ENCODE assay signal across 13 cellular contexts in the genomic region with DNA sequence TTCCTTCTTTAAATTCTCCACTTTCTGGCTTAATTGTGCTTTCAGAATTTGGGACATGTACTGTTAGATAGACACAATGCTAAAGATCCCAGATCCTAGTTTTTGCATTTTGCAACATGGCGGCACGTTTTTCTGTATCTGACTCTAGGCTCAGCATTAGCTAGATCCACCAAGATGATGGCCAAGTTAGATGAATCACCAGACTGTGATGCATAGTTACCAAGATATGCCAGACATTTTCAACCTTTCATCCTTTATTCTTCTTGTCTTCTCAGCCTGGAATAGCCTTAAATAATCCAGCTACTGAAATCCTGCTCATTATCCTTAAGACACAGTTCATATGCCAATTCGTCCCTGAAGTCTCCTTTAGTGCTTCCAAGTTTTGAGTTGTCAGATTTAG.
A peak's percentile ranks its signal among the peaks of the same experiment; 100 is the strongest.
DNase-seq lines count a peak whose midpoint lies in the region; ATAC-seq lines count a peak whose summit lies in the region.
"Had no signal": no experiment of that assay in that cellular context is flagged by ENCODE, and none has a peak within 500 bp of the region (broad histone marks: within the 10 kb centered on the region; RNA-seq: fewer than 3 reads in every experiment).

No MANE protein-coding gene starts in this region.

- H3K27ac Mint-ChIP-seq in activated naive CD8-positive, alpha-beta T cell treated with anti-CD3 and anti-CD28 coated beads, Interleukin-2, amount 50 U/mL, for 24 hours = no peak overlapping the region
- no peak overlapping the region for H3K27ac Mint-ChIP-seq in activated CD4-positive, alpha-beta T cell treated with anti-CD3 and anti-CD28 coated beads for 36 hours
- H3K27ac Mint-ChIP-seq: CD8-positive, alpha-beta memory T cell had no signal

- POLR2A ChIA-PET in activated CD4-positive, alpha-beta T cell treated with anti-CD3 and anti-CD28 coated beads for 36 hours (lab: Charles Lee) = no interaction called here

- CTCF ChIA-PET in activated CD4-positive, alpha-beta T cell treated with anti-CD3 and anti-CD28 coated beads for 36 hours (lab: Charles Lee) = no interaction called here

- H3K4me1 Mint-ChIP-seq in activated naive CD8-positive, alpha-beta T cell treated with anti-CD3 and anti-CD28 coated beads, Interleukin-2, amount 50 U/mL, for 24 hours = peaks cover 11% of the 10 kb centered on the region
- H3K4me1 Mint-ChIP-seq in activated CD4-positive, alpha-beta T cell treated with anti-CD3 and anti-CD28 coated beads for 36 hours = peaks cover 17% of the 10 kb centered on the region

- ATAC-seq in activated naive CD8-positive, alpha-beta T cell treated with anti-CD3 and anti-CD28 coated beads, Interleukin-2, amount 50 U/mL, for 24 hours = no peak
- no peak for ATAC-seq in activated CD4-positive, alpha-beta T cell treated with anti-CD3 and anti-CD28 coated beads for 36 hours
- ATAC-seq: GM12878 had no signal

- H3K9me3 Mint-ChIP-seq in activated naive CD8-positive, alpha-beta T cell treated with anti-CD3 and anti-CD28 coated beads, Interleukin-2, amount 50 U/mL, for 24 hours = no peaks in the 10 kb centered on the region
- no peaks in the 10 kb centered on the region for H3K9me3 Mint-ChIP-seq in activated CD4-positive, alpha-beta T cell treated with anti-CD3 and anti-CD28 coated beads for 36 hours (ENCODE audit: low read depth)
- H3K9me3 Mint-ChIP-seq: CD8-positive, alpha-beta memory T cell had no signal

- H3K4me3 Mint-ChIP-seq in activated naive CD8-positive, alpha-beta T cell treated with anti-CD3 and anti-CD28 coated beads, Interleukin-2, amount 50 U/mL, for 24 hours = no peak overlapping the region
- H3K4me3 Mint-ChIP-seq in activated CD4-positive, alpha-beta T cell treated with anti-CD3 and anti-CD28 coated beads for 36 hours = no peak overlapping the region
- H3K4me3 Mint-ChIP-seq: CD8-positive, alpha-beta memory T cell had no signal

- intact Hi-C loops in activated CD4-positive, alpha-beta T cell treated with anti-CD3 and anti-CD28 coated beads for 36 hours (cut with DNase I, micrococcal nuclease) = no loop called here

- peaks cover 3% of the 10 kb centered on the region for H3K27me3 Mint-ChIP-seq in activated naive CD8-positive, alpha-beta T cell treated with anti-CD3 and anti-CD28 coated beads, Interleukin-2, amount 50 U/mL, for 24 hours
- peaks cover 6% of the 10 kb centered on the region for H3K27me3 Mint-ChIP-seq in activated CD4-positive, alpha-beta T cell treated with anti-CD3 and anti-CD28 coated beads for 36 hours

- H3K36me3 Mint-ChIP-seq in activated naive CD8-positive, alpha-beta T cell treated with anti-CD3 and anti-CD28 coated beads, Interleukin-2, amount 50 U/mL, for 24 hours (ENCODE audit: low read depth) = no peaks in the 10 kb centered on the region
- no peaks in the 10 kb centered on the region for H3K36me3 Mint-ChIP-seq in activated CD4-positive, alpha-beta T cell treated with anti-CD3 and anti-CD28 coated beads for 36 hours (ENCODE audit: low read depth)
- H3K36me3 Mint-ChIP-seq: CD8-positive, alpha-beta memory T cell had no signal

- peak; percentile 58 for DNase-seq in HT1080 (ENCODE audit: low read depth)
- peak; percentile 68 for DNase-seq in amniotic epithelial cell (ENCODE audit: low read depth)
- DNase-seq in fibroblast of peridontal ligament (ENCODE audit: extremely low read depth) = peak; percentile 16
- DNase-seq in activated naive CD8-positive, alpha-beta T cell treated with anti-CD3 and anti-CD28 coated beads, Interleukin-2, amount 50 U/mL, for 24 hours = no peak
- DNase-seq in activated CD4-positive, alpha-beta T cell treated with anti-CD3 and anti-CD28 coated beads for 36 hours = no peak
- no peak for DNase-seq in NCI-H524 treated with DMSO at 0.1 percent for 48 hours (lab: John Stamatoyannopoulos, UW)
- no peak for DNase-seq in NCI-H2107 (lab: John Stamatoyannopoulos, UW)
- DNase-seq: BE2C; CD8-positive, alpha-beta memory T cell; NCI-H146; NCI-H82; SIG-M5 had no signal

Comparison
In these comparisons a context has a peak if more than half of its experiments do, and no peak if none do; other contexts are left out.
1. DNase-seq: peak in HT1080 (single experiment), amniotic epithelial cell (single experiment) and fibroblast of peridontal ligament (single experiment); none in activated naive CD8-positive, alpha-beta T cell treated with anti-CD3 and anti-CD28 coated beads, Interleukin-2, amount 50 U/mL, for 24 hours (single experiment), activated CD4-positive, alpha-beta T cell treated with anti-CD3 and anti-CD28 coated beads for 36 hours (single experiment), NCI-H524 treated with DMSO at 0.1 percent for 48 hours (single experiment) and NCI-H2107 (single experiment).